ENCODE assay signal across 8 cellular contexts in the genomic region with DNA sequence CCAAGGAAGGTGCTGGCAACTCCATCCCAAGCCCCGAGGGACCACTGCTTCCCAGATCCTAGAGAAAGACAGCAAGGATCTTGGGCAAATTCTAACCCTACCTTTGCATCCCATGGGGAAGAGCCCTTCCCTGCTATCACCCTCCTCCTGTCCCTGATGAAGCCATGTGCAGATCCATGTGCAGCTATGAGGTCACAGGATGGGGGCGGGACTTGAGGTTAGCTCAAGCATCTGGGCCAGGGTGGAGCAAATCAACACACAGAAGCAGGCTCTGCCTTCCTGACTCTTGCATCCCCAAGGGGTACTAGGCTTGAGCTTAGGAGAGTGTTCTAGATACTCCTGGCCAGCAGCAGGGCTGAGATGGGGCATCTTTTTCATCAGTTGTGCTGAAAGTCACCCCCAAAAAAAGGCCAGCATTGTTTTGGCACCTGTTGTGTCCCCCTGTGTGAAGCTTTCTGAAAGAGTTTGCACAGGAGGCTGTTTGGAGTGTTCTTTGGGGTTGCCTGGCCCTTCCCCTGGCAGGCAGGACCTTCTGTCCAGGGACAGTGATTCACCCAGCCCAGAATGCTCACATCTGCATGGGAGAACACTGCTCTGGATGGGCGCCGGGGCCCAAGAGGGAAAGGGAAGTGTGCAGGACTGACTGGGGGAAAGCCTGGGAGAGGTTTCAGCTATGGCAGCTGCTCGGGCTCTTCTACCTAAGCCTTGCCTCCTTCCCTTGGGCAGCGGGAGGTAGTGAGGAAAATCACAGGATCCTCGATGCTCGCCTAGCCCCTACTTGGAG. TPM values are rescaled to one million over a fixed set of nuclear protein-coding genes. Genes with fewer than 3 reads are reported as not detected.
DNase-seq lines count a peak whose midpoint lies in the region; ATAC-seq lines count a peak whose summit lies in the region.

No MANE protein-coding gene starts in this region.

- WGBS in right cardiac atrium, result 70% methylated on average over 8 of the region's 8 CpGs

- H3K4me1 ChIP-seq in right cardiac atrium (ENCODE audit: control insufficient read depth, insufficient read depth, low read length), result peaks cover 8% of the 10 kb centered on the region

- H3K9me3 ChIP-seq in right cardiac atrium (ENCODE audit: control insufficient read depth, low read length), result no peaks in the 10 kb centered on the region

- peak; percentile 32 for ATAC-seq in GM18909 (IDR thresholded peaks at IDR 0.05; ENCODE audit: poor library complexity, unreplicated experiment)
- peak; percentile 43 to 46 for ATAC-seq in right cardiac atrium
- no peak for ATAC-seq in HG02571 (IDR thresholded peaks at IDR 0.05; ENCODE audit: unreplicated experiment)
- no peak for ATAC-seq in HG02623 (IDR thresholded peaks at IDR 0.05; ENCODE audit: unreplicated experiment)

- intact Hi-C loops in right cardiac atrium (cut with DNase I), result loop anchor here in 3 of 4 donors (5.0 kb wide), 2 partner anchors 33 to 38 kb away; no protein-coding TSS in a partner anchor

- H3K27ac ChIP-seq in right cardiac atrium (ENCODE audit: low read length), result peak overlapping the region; percentile 85

- no peaks in the 10 kb centered on the region for H3K27me3 ChIP-seq in right cardiac atrium (ENCODE audit: control insufficient read depth, insufficient read depth)

- H3K4me3 ChIP-seq in right cardiac atrium (ENCODE audit: low read length), result no peak overlapping the region

- DNase-seq in RKO (ENCODE audit: low spot score) (peak; percentile 18), right cardiac atrium (peak; percentile 84 to 94 (median 85)), NCI-H526 (lab: John Stamatoyannopoulos, UW) (no peak)
- peak; percentile 63 for DNase-seq in activated naive CD4-positive, alpha-beta T cell treated with Interleukin-2 at 50 U/mL for 16 hours
- peak; percentile 35 for DNase-seq in stimulated activated naive CD4-positive, alpha-beta T cell treated with Interleukin-2 at 50 U/mL for 16 hours (lab: John Stamatoyannopoulos, UW)

RNA-seq across cellular contexts. Expression of a gene that starts 50.8 kb away (rescaled TPM):
- total RNA-seq in right cardiac atrium, result 10 to 100 TPM; 20.4 to 26.3 (median 24.8) TPM
- polyA plus RNA-seq in right cardiac atrium, result 13.9 TPM

Comparison
In these comparisons a context has a peak if more than half of its experiments do, and no peak if none do; other contexts are left out.
1. ATAC-seq: peak in GM18909 (single experiment) and right cardiac atrium (2 of 2); none in HG02571 (single experiment) and HG02623 (single experiment).
2. DNase-seq: peak in RKO (single experiment), activated naive CD4-positive, alpha-beta T cell treated with Interleukin-2 at 50 U/mL for 16 hours (single experiment), right cardiac atrium (3 of 3) and stimulated activated naive CD4-positive, alpha-beta T cell treated with Interleukin-2 at 50 U/mL for 16 hours (single experiment); none in NCI-H526 (0 of 2).